In genomic region chr17:64019486-64020067, GRCh38 we compare ENCODE assay signal across 9 cellular contexts. TPM values are rescaled to one million over a fixed set of nuclear protein-coding genes. Genes with fewer than 3 reads are reported as not detected.
DNase-seq lines count a peak whose midpoint lies in the region; ATAC-seq and TF ChIP-seq lines count a peak whose summit lies in the region.
"Had no signal": no experiment of that assay in that cellular context is flagged by ENCODE, and none has a peak within 500 bp of the region (broad histone marks: within the 10 kb centered on the region; RNA-seq: fewer than 3 reads in every experiment).

No MANE protein-coding gene starts in this region.

- H3K27ac ChIP-seq in coronary artery (peak overlapping the region in 1 of 2 donors; percentile 78), gastrocnemius medialis (peak overlapping the region; percentile 71 to 82 (median 78))

- in situ Hi-C loops in gastrocnemius medialis (cut with MboI; ENCODE audit: low sequenced_read_pairs in 4 of 4), result loop anchor here (5.0 to 10.0 kb wide), 5 partner anchors 95 to 265 kb away; partner anchors contain the start of genes CSHL1 (in 2 of the 4), ERN1 (in 1 of the 4) and GH1 (in 1 of the 4)

- peak; percentile 33 for DNase-seq in coronary artery (ENCODE audit: low spot score)
- DNase-seq in gastrocnemius medialis, result no peak
- DNase-seq in NOMO-1 treated with DMSO at 0.1 percent for 48 hours (lab: John Stamatoyannopoulos, UW; ENCODE audit: unreplicated experiment), result no peak
- DNase-seq in NCI-H226, result no peak
- no peak for DNase-seq in NCI-H2227 treated with DMSO at 0.1 percent for 48 hours (lab: John Stamatoyannopoulos, UW)
- DNase-seq in islet precursor cell, result no peak
- DNase-seq: NCI-H526 treated with DMSO at 0.1 percent for 48 hours had no signal

- intact Hi-C loops in gastrocnemius medialis (cut with DNase I; ENCODE audit: low total_unique reads), result no loop called here

- H3K4me1 ChIP-seq in gastrocnemius medialis, result peaks cover 0 to 3% of the 10 kb centered on the region in 2 donors

- no peak for TF ChIP-seq POLR2A in gastrocnemius medialis (IDR thresholded peaks at IDR 0.05)

- ATAC-seq in GM19035 (IDR thresholded peaks at IDR 0.05; ENCODE audit: unreplicated experiment) (peak; percentile 16), HG03442 (IDR thresholded peaks at IDR 0.05; ENCODE audit: unreplicated experiment) (peak; percentile 4), gastrocnemius medialis (no peak)

- TF ChIP-seq CTCF in coronary artery (IDR thresholded peaks at IDR 0.05) (no peak), gastrocnemius medialis (IDR thresholded peaks at IDR 0.05 in 4 of 5, conservative IDR thresholded peaks at IDR 0.05 in 1 of 5) (no peak)

- no peaks in the 10 kb centered on the region for H3K36me3 ChIP-seq in gastrocnemius medialis

- no peaks in the 10 kb centered on the region for H3K9me3 ChIP-seq in gastrocnemius medialis

- peak overlapping the region; percentile 66 for H3K4me3 ChIP-seq in coronary artery
- H3K4me3 ChIP-seq in gastrocnemius medialis, result peak overlapping the region; percentile 46 to 61 (median 51)

- H3K27me3 ChIP-seq in gastrocnemius medialis, result no peaks in the 10 kb centered on the region

RNA-seq across cellular contexts. Expression of gene ICAM2, which starts 0.9 kb away (rescaled TPM):
- 10 to 100 TPM; 39.7 to 82.4 (median 56.3) TPM for total RNA-seq in gastrocnemius medialis

RNA-seq across cellular contexts. Expression of gene PRR29, which starts 21.4 kb away (rescaled TPM):
- under 1 TPM in 1 of 4 donors, not detected in 3; 0.13 TPM for total RNA-seq in gastrocnemius medialis

RNA-seq across cellular contexts. Expression of gene SCN4A, which starts 46.9 kb away (rescaled TPM):
- total RNA-seq in gastrocnemius medialis, result 100 to 1,000 TPM in 1 of 4 donors, 10 to 100 TPM in 3; 45.3 to 107 (median 69.1) TPM

Comparison
In these comparisons a context has a peak if more than half of its experiments do, and no peak if none do; other contexts are left out.
1. ATAC-seq: peak in GM19035 (single experiment) and HG03442 (single experiment); none in gastrocnemius medialis (0 of 2).